ENCODE assay signal across 20 cellular contexts in the genomic region with DNA sequence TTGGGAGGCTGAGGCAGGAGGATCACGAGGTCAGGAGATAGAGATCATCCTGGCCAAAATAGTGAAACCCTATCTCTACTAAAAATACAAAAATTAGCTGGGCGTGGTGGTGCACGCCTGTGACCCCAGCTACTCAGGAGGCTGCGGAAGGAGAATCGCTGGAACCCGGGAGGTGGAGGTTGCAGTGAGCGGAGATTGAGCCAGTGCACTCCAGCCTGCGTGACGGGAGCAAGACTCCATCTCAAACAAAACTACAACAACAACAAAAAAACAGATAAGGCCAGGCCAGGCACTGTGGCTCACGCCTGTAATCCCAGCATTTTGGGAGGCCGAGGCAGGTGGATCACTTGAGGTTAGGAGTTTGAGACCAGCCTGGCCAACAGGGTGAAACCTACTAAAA. TPM values are rescaled to one million over a fixed set of nuclear protein-coding genes. Genes with fewer than 3 reads are reported as not detected.
"Had no signal": no experiment of that assay in that cellular context is flagged by ENCODE, and none has a peak within 500 bp of the region (broad histone marks: within the 10 kb centered on the region; RNA-seq: fewer than 3 reads in every experiment).

No MANE protein-coding gene starts in this region.

RNA-seq across cellular contexts. Expression of gene RNU11, which starts 3.0 kb away (rescaled TPM):
- total RNA-seq: naive thymus-derived CD4-positive, alpha-beta T cell; natural killer cell; occipital lobe; osteoblast; ovary; progenitor cell of endocrine pancreas; pulmonary artery endothelial cell; right atrium auricular region; sciatic nerve; smooth muscle cell; stomach; subcutaneous adipose tissue; temporal lobe; thoracic aorta; thyroid gland; tibial nerve; upper lobe of right lung; urinary bladder; uterus had no signal
- polyA plus RNA-seq: naive thymus-derived CD4-positive, alpha-beta T cell; neural cell; ovary; smooth muscle cell; stomach; urinary bladder had no signal

RNA-seq across cellular contexts. Expression of gene RAB42, which starts 53.3 kb away (rescaled TPM):
- polyA plus RNA-seq: naive thymus-derived CD4-positive, alpha-beta T cell; neural cell had no signal
